14 cellular contexts compared by ENCODE assay signal in genomic region chr5:127305486-127305885, GRCh38. TPM values are rescaled to one million over a fixed set of nuclear protein-coding genes. Genes with fewer than 3 reads are reported as not detected.
DNase-seq lines count a peak whose midpoint lies in the region; TF ChIP-seq lines count a peak whose summit lies in the region.
"Had no signal": no experiment of that assay in that cellular context is flagged by ENCODE, and none has a peak within 500 bp of the region (broad histone marks: within the 10 kb centered on the region; RNA-seq: fewer than 3 reads in every experiment).

No MANE protein-coding gene starts in this region.

- no peak overlapping the region for H3K9ac ChIP-seq in mammary epithelial cell (ENCODE audit: insufficient read depth, low read length)

- BruUV-seq in mammary epithelial cell (replicated peaks; lab: Mats Ljungman, UMichigan): no TSS peak

- H3K4me3 ChIP-seq in dorsolateral prefrontal cortex: peak overlapping the region in 4 of 59 donors; percentile 0 to 36 (median 14)
- no peak overlapping the region for H3K4me3 ChIP-seq in BE2C (ENCODE audit: low read depth, low read length)
- no peak overlapping the region for H3K4me3 ChIP-seq in mammary epithelial cell (replicated peaks in 1 of 3; ENCODE audit: insufficient read depth in 1 of 3, low read depth in 2 of 3, low read length in 3 of 3)
- H3K4me3 ChIP-seq: SJSA1 had no signal

- no peaks in the 10 kb centered on the region for H3K9me3 ChIP-seq in BE2C
- no peaks in the 10 kb centered on the region for H3K9me3 ChIP-seq in mammary epithelial cell (replicated peaks; ENCODE audit: insufficient read depth, low read length)
- H3K9me3 ChIP-seq: SJSA1 had no signal

- no peaks in the 10 kb centered on the region for H3K79me2 ChIP-seq in mammary epithelial cell (ENCODE audit: insufficient read depth, low read length)

- H2AFZ ChIP-seq in mammary epithelial cell (ENCODE audit: low read depth, low read length): no peak overlapping the region

- H3K27me3 ChIP-seq in dorsolateral prefrontal cortex: no peaks in the 10 kb centered on the region
- peaks cover 7% of the 10 kb centered on the region for H3K27me3 ChIP-seq in BE2C
- H3K27me3 ChIP-seq in mammary epithelial cell (ENCODE audit: insufficient read depth, low read length): no peaks in the 10 kb centered on the region

- DNase-seq in NCI-H345 (lab: John Stamatoyannopoulos, UW) (peak; percentile 13), NCI-H345 treated with DMSO at 0.1 percent for 48 hours (lab: John Stamatoyannopoulos, UW; ENCODE audit: unreplicated experiment) (no peak), dorsolateral prefrontal cortex (peak in 2 of 10 donors; percentile 20 to 58), midbrain (lab: John Stamatoyannopoulos, UW) (peak; percentile 81), BE2C (no peak), mammary epithelial cell (no peak)
- DNase-seq in stimulated activated CD4-positive, alpha-beta T cell treated with anti-CD3 and anti-CD28 coated beads, Interleukin-2, amount 100 ng/mL, for 48 hours: no peak
- DNase-seq: DMS153, GOT3, NCI-H1417, NCI-H1930, NCI-H524 treated with DMSO at 0.1 percent for 48 hours, PC-3 had no signal

- TF ChIP-seq CTCF in dorsolateral prefrontal cortex (IDR thresholded peaks at IDR 0.05 in 54 of 56, conservative IDR thresholded peaks at IDR 0.05 in 2 of 56; ENCODE audit: low read depth in 1 of 56, partially characterized antibody in 56 of 56): peak in 1 of 56 donors; percentile 10
- TF ChIP-seq CTCF in BE2C (IDR thresholded peaks at IDR 0.05; ENCODE audit: low read depth, low read length): no peak
- TF ChIP-seq CTCF in mammary epithelial cell (conservative IDR thresholded peaks at IDR 0.05 in 1 of 2, IDR thresholded peaks at IDR 0.05 in 1 of 2; ENCODE audit: extremely low read depth in 1 of 2, insufficient read depth in 1 of 2, low read depth in 1 of 2, low read length in 2 of 2): no peak

- 33% methylated on average over 2 of the region's 2 CpGs for WGBS in mammary epithelial cell (ENCODE audit: low coverage, missing lambda C conversion rate)

- intact Hi-C loops in dorsolateral prefrontal cortex (cut with DNase I): loop anchor here in 1 of 2 donors (5.0 kb wide), 1 partner anchor 47 kb away; no protein-coding TSS in a partner anchor
- intact Hi-C loops in mammary epithelial cell (cut with micrococcal nuclease): no loop called here

- no peak overlapping the region for H3K4me2 ChIP-seq in mammary epithelial cell (ENCODE audit: insufficient read depth, low read depth, low read length)

- H3K36me3 ChIP-seq in BE2C (no peaks in the 10 kb centered on the region), mammary epithelial cell (ENCODE audit: insufficient read depth, low read length) (no peaks in the 10 kb centered on the region)
- H3K36me3 ChIP-seq: SJSA1 had no signal

- no peaks in the 10 kb centered on the region for H3K4me1 ChIP-seq in BE2C
- H3K4me1 ChIP-seq in mammary epithelial cell (ENCODE audit: insufficient read depth, low read length): no peaks in the 10 kb centered on the region
- H3K4me1 ChIP-seq: SJSA1 had no signal

- H3K27ac ChIP-seq in dorsolateral prefrontal cortex (peak overlapping the region; percentile 25 to 100 (median 94)), mammary epithelial cell (ENCODE audit: insufficient read depth, low read depth, low read length) (no peak overlapping the region)
- H3K27ac ChIP-seq: SJSA1 had no signal

- in situ Hi-C loops in mammary epithelial cell (cut with MboI; ENCODE audit: low sequenced_read_pairs in 2 of 2): no loop called here

- CTCF ChIA-PET in mammary epithelial cell (lab: Charles Lee; ENCODE audit: low non-redundant PET): no interaction called here

- dilution Hi-C loops in mammary epithelial cell (cut with HindIII; ENCODE audit: low sequenced_read_pairs): no loop called here

- H4K20me1 ChIP-seq in mammary epithelial cell (ENCODE audit: insufficient read depth, low read length): no peaks in the 10 kb centered on the region

RNA-seq across cellular contexts. Expression of gene MEGF10, which starts 14.9 kb away (rescaled TPM):
- total RNA-seq in dorsolateral prefrontal cortex: 100 to 1,000 TPM in 16 of 120 experiments, 10 to 100 TPM in 104; 22.4 to 157 (median 67.0) TPM
- polyA plus RNA-seq in BE2C (2012; ENCODE audit: insufficient read depth, insufficient read length, low read depth): not detected
- total RNA-seq in mammary epithelial cell: 1 to 10 TPM in 1 of 2 donors, under 1 TPM in 1; 0.40 to 2.2 TPM
- not detected for polyA plus RNA-seq in mammary epithelial cell
- not detected for polyA minus RNA-seq in mammary epithelial cell
- total RNA-seq: PC-3 had no signal

Comparison
In these comparisons a context has a peak if more than half of its experiments do, and no peak if none do; other contexts are left out.
1. DNase-seq: peak in NCI-H345 (single experiment) and midbrain (single experiment); none in NCI-H345 treated with DMSO at 0.1 percent for 48 hours (single experiment), BE2C (single experiment), stimulated activated CD4-positive, alpha-beta T cell treated with anti-CD3 and anti-CD28 coated beads, Interleukin-2, amount 100 ng/mL, for 48 hours (0 of 2) and mammary epithelial cell (single experiment).
2. RNA of gene MEGF10, which starts 14.9 kb away (total RNA-seq): 22.4 to 157 TPM in dorsolateral prefrontal cortex; 0.40 to 2.2 TPM in mammary epithelial cell; every median in the first group is over 4 times any median in the second.